13 cellular contexts compared by ENCODE assay signal in the genomic region with DNA sequence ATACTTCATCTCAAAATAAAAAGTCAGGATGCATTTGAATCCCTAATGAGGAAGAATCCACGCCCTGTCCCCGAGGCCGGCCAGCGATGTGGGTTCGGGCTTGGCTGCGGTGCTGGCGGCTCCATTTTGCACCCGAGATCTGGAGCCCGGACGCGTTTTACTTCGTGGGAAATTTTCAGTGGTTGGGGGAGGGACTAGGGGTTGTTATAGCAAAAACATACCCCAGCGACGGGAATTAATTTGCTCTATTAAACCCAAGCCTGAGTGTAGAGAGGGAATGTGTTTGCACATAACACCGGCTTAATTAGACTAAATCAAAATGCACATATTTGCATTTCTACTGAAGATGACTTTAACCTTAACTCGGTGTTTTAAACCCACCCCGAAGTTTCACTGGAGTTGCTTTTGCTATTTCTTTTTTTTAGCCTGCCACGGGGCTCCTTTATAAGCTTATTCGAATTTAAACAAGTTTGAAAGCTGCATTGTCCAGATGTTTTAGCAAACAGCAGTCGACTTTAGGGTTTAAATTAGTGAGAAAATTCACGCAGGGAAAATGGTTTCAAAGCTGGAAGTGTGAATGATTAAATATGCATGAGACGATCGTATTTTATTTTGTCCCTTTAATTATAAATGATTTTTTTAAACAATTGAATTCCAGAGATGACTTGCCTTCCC. TPM values are rescaled to one million over a fixed set of nuclear protein-coding genes. Genes with fewer than 3 reads are reported as not detected.
DNase-seq lines count a peak whose midpoint lies in the region; ATAC-seq and TF ChIP-seq lines count a peak whose summit lies in the region.
"Had no signal": no experiment of that assay in that cellular context is flagged by ENCODE, and none has a peak within 500 bp of the region (broad histone marks: within the 10 kb centered on the region; RNA-seq: fewer than 3 reads in every experiment).

No MANE protein-coding gene starts in this region.

- peak overlapping the region in 4 of 8 donors; percentile 25 to 69 (median 45) for H3K4me3 Mint-ChIP-seq in naive B cell

- H3K9ac ChIP-seq in HUES6 (ENCODE audit: low read length) = no peak overlapping the region

- H3K4me3 ChIP-seq in AG09309 (ENCODE audit: control insufficient read depth, low read depth, low read length) (peak overlapping the region; percentile 48), HUES6 (ENCODE audit: low read depth, low read length) (peak overlapping the region; percentile 45), epithelial cell of esophagus (ENCODE audit: low read length) (peak overlapping the region; percentile 60)
- H3K4me3 ChIP-seq: mucosa of descending colon had no signal

- peaks cover 100% of the 10 kb centered on the region for H3K27me3 ChIP-seq in HUES6 (ENCODE audit: control insufficient read depth, insufficient read depth, low read length)
- H3K27me3 ChIP-seq: BE2C had no signal

- peak overlapping the region in 4 of 6 donors; percentile 14 to 82 (median 71) for H3K27ac Mint-ChIP-seq in naive B cell

- ATAC-seq in naive B cell (ENCODE audit: low read depth in 2 of 2) = no peak
- ATAC-seq in GM21825 (IDR thresholded peaks at IDR 0.05; ENCODE audit: unreplicated experiment) = no peak

- H3K9me3 Mint-ChIP-seq in naive B cell = peaks cover 0 to 40% (median 11%) of the 10 kb centered on the region in 7 donors

- H3K9me3 ChIP-seq in HUES6 (ENCODE audit: control insufficient read depth, insufficient read depth, low read depth, low read length) = no peaks in the 10 kb centered on the region
- H3K9me3 ChIP-seq: BE2C, mucosa of descending colon had no signal

- DNase-seq in AG09309 (ENCODE audit: low read depth) = no peak
- peak; percentile 37 for DNase-seq in epithelial cell of esophagus (ENCODE audit: low read depth)
- DNase-seq in naive B cell = no peak
- no peak for DNase-seq in putamen (ENCODE audit: low spot score)
- DNase-seq in AG08395 (ENCODE audit: low spot score) = no peak
- DNase-seq in stimulated activated CD4-positive, alpha-beta T cell treated with anti-CD3 and anti-CD28 coated beads, Interleukin-4, amount 100 ng/mL, for 1 hour = no peak
- DNase-seq: activated CD4-positive, alpha-beta T cell treated with anti-CD3 and anti-CD28 coated beads, Interleukin-2, amount 50 U/mL, for 4 hours; BE2C; dorsolateral prefrontal cortex; hippocampal formation had no signal

- no peaks in the 10 kb centered on the region for H3K36me3 ChIP-seq in HUES6 (ENCODE audit: control insufficient read depth, insufficient read depth, low read length)
- H3K36me3 ChIP-seq: BE2C had no signal

- peaks cover 57 to 79% (median 64%) of the 10 kb centered on the region in 3 donors for H3K27me3 Mint-ChIP-seq in naive B cell

- peaks cover 10 to 35% (median 21%) of the 10 kb centered on the region in 3 donors for H3K4me1 Mint-ChIP-seq in naive B cell

- peaks cover 58% of the 10 kb centered on the region for H3K4me1 ChIP-seq in HUES6 (ENCODE audit: control insufficient read depth, insufficient read depth, low read length)
- H3K4me1 ChIP-seq: BE2C had no signal

- no peak overlapping the region for H3K27ac ChIP-seq in HUES6 (ENCODE audit: low read depth, low read length)
- H3K27ac ChIP-seq: dorsolateral prefrontal cortex had no signal

- TF ChIP-seq CTCF in AG09309 (IDR thresholded peaks at IDR 0.05; ENCODE audit: control insufficient read depth, insufficient read depth, low read depth, low read length, missing control alignments) = no peak
- no peak for TF ChIP-seq CTCF in epithelial cell of esophagus (IDR thresholded peaks at IDR 0.05; ENCODE audit: insufficient read depth, low read depth, low read length, missing control alignments)

- peaks cover 0 to 7% of the 10 kb centered on the region in 2 donors for H3K36me3 Mint-ChIP-seq in naive B cell

RNA-seq across cellular contexts. Expression of gene IRX5, which starts 4.9 kb away (rescaled TPM):
- not detected for polyA plus RNA-seq in naive B cell (ENCODE audit: low read depth in 6 of 6)
